In the genomic region with DNA sequence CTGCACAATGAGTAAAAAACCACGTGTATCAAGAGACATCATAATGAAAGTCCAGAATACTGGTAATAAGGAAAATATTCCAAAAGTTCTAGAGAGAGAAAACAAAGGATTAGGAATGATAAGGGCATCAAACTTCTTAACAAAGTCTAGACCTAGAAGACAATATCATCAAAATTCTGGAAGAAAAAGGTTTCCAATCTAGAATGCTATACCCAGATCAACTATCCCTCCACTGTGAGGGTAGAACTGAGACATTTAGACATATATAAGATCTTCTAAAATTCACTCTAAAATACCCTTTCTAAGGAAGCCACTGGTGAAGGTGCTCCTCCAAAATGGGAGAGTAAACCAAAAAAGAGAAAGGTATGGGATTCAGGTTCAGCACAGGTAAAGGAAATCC, we compare ENCODE assay signal across 1 cellular context.
TF ChIP-seq lines count a peak whose summit lies in the region.

No MANE protein-coding gene starts in this region.

TF ChIP-seq in K562, 482 proteins besides CTCF, POLR2A, EP300 and RAD21:
- TF ChIP-seq SIX5 (IDR thresholded peaks at IDR 0.05; ENCODE audit: borderline replicate concordance in 1 of 2, insufficient read depth in 1 of 2, low read depth in 1 of 2, low read length in 2 of 2) (no peak), ZNF263 (CRISPR knock-in tag; IDR thresholded peaks at IDR 0.05; ENCODE audit: borderline replicate concordance) (no peak), TBP (optimal IDR thresholded peaks at IDR 0.05; ENCODE audit: low read depth, low read length) (no peak), TAF7 (tag; IDR thresholded peaks at IDR 0.05) (no peak), ZBTB7A (IDR thresholded peaks at IDR 0.05; ENCODE audit: borderline replicate concordance, control insufficient read depth, low read depth, low read length) (no peak), FOXJ3 (CRISPR knock-in tag; IDR thresholded peaks at IDR 0.05) (no peak), ZFP1 (CRISPR knock-in tag; IDR thresholded peaks at IDR 0.05) (peak; percentile 85), ZNF668 (CRISPR knock-in tag; IDR thresholded peaks at IDR 0.05) (no peak), TRIM28 (IDR thresholded peaks at IDR 0.05) (0 out of 2 replicates have a peak, but pooled peaks have one; percentile 55), ZNF384 (IDR thresholded peaks at IDR 0.05; ENCODE audit: low read depth, low read length) (no peak)
- TF ChIP-seq, protein P1, sequence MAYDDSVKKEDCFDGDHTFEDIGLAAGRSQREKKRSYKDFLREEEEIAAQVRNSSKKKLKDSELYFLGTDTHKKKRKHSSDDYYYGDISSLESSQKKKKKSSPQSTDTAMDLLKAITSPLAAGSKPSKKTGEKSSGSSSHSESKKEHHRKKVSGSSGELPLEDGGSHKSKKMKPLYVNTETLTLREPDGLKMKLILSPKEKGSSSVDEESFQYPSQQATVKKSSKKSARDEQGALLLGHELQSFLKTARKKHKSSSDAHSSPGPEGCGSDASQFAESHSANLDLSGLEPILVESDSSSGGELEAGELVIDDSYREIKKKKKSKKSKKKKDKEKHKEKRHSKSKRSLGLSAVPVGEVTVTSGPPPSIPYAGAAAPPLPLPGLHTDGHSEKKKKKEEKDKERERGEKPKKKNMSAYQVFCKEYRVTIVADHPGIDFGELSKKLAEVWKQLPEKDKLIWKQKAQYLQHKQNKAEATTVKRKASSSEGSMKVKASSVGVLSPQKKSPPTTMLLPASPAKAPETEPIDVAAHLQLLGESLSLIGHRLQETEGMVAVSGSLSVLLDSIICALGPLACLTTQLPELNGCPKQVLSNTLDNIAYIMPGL (CRISPR knock-in tag; IDR thresholded peaks at IDR 0.05) = no peak
- TF ChIP-seq, protein P2, sequence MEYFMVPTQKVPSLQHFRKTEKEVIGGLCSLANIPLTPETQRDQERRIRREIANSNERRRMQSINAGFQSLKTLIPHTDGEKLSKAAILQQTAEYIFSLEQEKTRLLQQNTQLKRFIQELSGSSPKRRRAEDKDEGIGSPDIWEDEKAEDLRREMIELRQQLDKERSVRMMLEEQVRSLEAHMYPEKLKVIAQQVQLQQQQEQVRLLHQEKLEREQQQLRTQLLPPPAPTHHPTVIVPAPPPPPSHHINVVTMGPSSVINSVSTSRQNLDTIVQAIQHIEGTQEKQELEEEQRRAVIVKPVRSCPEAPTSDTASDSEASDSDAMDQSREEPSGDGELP (CRISPR knock-in tag; IDR thresholded peaks at IDR 0.05; ENCODE audit: borderline replicate concordance) = no peak
- TF ChIP-seq, protein P3, sequence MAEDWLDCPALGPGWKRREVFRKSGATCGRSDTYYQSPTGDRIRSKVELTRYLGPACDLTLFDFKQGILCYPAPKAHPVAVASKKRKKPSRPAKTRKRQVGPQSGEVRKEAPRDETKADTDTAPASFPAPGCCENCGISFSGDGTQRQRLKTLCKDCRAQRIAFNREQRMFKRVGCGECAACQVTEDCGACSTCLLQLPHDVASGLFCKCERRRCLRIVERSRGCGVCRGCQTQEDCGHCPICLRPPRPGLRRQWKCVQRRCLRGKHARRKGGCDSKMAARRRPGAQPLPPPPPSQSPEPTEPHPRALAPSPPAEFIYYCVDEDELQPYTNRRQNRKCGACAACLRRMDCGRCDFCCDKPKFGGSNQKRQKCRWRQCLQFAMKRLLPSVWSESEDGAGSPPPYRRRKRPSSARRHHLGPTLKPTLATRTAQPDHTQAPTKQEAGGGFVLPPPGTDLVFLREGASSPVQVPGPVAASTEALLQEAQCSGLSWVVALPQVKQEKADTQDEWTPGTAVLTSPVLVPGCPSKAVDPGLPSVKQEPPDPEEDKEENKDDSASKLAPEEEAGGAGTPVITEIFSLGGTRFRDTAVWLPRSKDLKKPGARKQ (CRISPR knock-in tag; IDR thresholded peaks at IDR 0.05) = no peak
- TF ChIP-seq, protein P4, sequence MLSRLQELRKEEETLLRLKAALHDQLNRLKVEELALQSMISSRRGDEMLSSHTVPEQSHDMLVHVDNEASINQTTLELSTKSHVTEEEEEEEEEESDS (CRISPR knock-in tag; IDR thresholded peaks at IDR 0.05) = no peak
- TF ChIP-seq, protein P5, sequence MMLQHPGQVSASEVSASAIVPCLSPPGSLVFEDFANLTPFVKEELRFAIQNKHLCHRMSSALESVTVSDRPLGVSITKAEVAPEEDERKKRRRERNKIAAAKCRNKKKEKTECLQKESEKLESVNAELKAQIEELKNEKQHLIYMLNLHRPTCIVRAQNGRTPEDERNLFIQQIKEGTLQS (IDR thresholded peaks at IDR 0.05) = no peak
- TF ChIP-seq, protein P5 (CRISPR knock-in tag; conservative IDR thresholded peaks at IDR 0.05) = no peak
